ENCODE assay signal across 10 cellular contexts in genomic region chr6:170308761-170309160, GRCh38. TPM values are rescaled to one million over a fixed set of nuclear protein-coding genes. Genes with fewer than 3 reads are reported as not detected.
DNase-seq lines count a peak whose midpoint lies in the region; ATAC-seq and TF ChIP-seq lines count a peak whose summit lies in the region.
"Had no signal": no experiment of that assay in that cellular context is flagged by ENCODE, and none has a peak within 500 bp of the region (broad histone marks: within the 10 kb centered on the region; RNA-seq: fewer than 3 reads in every experiment).

No MANE protein-coding gene starts in this region.

- peak overlapping the region; percentile 21 for H3K4me3 ChIP-seq in CD4-positive, CD25-positive, alpha-beta regulatory T cell (ENCODE audit: low read depth, low read length)
- H3K4me3 ChIP-seq in DND-41 (ENCODE audit: low read depth in 1 of 2, low read length in 2 of 2): peak overlapping the region in 1 of 2 experiments; percentile 9; a peak in 1 of 4 replicates

- peaks cover 33 to 65% (median 51%) of the 10 kb centered on the region in 4 donors for H3K4me1 Mint-ChIP-seq in CD4-positive, CD25-positive, alpha-beta regulatory T cell
- peaks cover 63% of the 10 kb centered on the region for H3K4me1 Mint-ChIP-seq in activated naive CD8-positive, alpha-beta T cell (ENCODE audit: low read depth)
- H3K4me1 Mint-ChIP-seq in nephron: peaks cover 50% of the 10 kb centered on the region

- peaks cover 15% of the 10 kb centered on the region for H3K27me3 Mint-ChIP-seq in CD4-positive, CD25-positive, alpha-beta regulatory T cell
- H3K27me3 Mint-ChIP-seq in activated naive CD8-positive, alpha-beta T cell: no peaks in the 10 kb centered on the region
- H3K27me3 Mint-ChIP-seq in nephron (ENCODE audit: low read depth): no peaks in the 10 kb centered on the region

- H3K36me3 Mint-ChIP-seq in CD4-positive, CD25-positive, alpha-beta regulatory T cell: peaks cover 21% of the 10 kb centered on the region
- peaks cover 2% of the 10 kb centered on the region for H3K36me3 Mint-ChIP-seq in activated naive CD8-positive, alpha-beta T cell
- peaks cover 6% of the 10 kb centered on the region for H3K36me3 Mint-ChIP-seq in nephron (ENCODE audit: low read depth)

- H2AFZ ChIP-seq in DND-41 (ENCODE audit: low read depth, low read length): no peak overlapping the region

- DNase-seq in CD4-positive, CD25-positive, alpha-beta regulatory T cell: no peak
- DNase-seq in DND-41 (no peak), left lobe of liver (ENCODE audit: low spot score) (no peak), NCI-H526 treated with DMSO at 0.1 percent for 48 hours (lab: John Stamatoyannopoulos, UW) (no peak)
- DNase-seq: islet precursor cell, NCI-H2029 treated with DMSO at 0.1 percent for 48 hours, NCI-H82 had no signal

- TF ChIP-seq CTCF in DND-41 (IDR thresholded peaks at IDR 0.05; ENCODE audit: borderline replicate concordance, extremely low read depth, low read length, poor library complexity, severe bottlenecking) (no peak), nephron (IDR thresholded peaks at IDR 0.05; ENCODE audit: unreplicated experiment in 3 of 3) (no peak)

- H3K79me2 ChIP-seq in DND-41 (ENCODE audit: insufficient read depth, low read length): peaks cover 70% of the 10 kb centered on the region

- no peak for ATAC-seq in CD4-positive, CD25-positive, alpha-beta regulatory T cell (ENCODE audit: low read depth in 2 of 2)
- ATAC-seq in DND-41 (ENCODE audit: insufficient read depth, low read depth) (no peak), left lobe of liver (no peak), GM19397 (IDR thresholded peaks at IDR 0.05; ENCODE audit: unreplicated experiment) (no peak)

- peaks cover 0 to 2% (median 0%) of the 10 kb centered on the region in 7 donors for H3K9me3 Mint-ChIP-seq in CD4-positive, CD25-positive, alpha-beta regulatory T cell
- no peaks in the 10 kb centered on the region for H3K9me3 Mint-ChIP-seq in activated naive CD8-positive, alpha-beta T cell (ENCODE audit: low read depth)
- H3K9me3 Mint-ChIP-seq in nephron: peaks cover 4% of the 10 kb centered on the region

- peaks cover 9% of the 10 kb centered on the region for H3K36me3 ChIP-seq in CD4-positive, CD25-positive, alpha-beta regulatory T cell (ENCODE audit: control insufficient read depth, insufficient read depth, low read length)
- H3K36me3 ChIP-seq in DND-41 (ENCODE audit: insufficient read depth, low read length): peaks cover 9% of the 10 kb centered on the region; the same call in 1 of the 2 replicates

- H4K20me1 ChIP-seq in DND-41 (ENCODE audit: insufficient read depth, low read length): peaks cover 31% of the 10 kb centered on the region

- peaks cover 40% of the 10 kb centered on the region for H3K4me1 ChIP-seq in CD4-positive, CD25-positive, alpha-beta regulatory T cell (ENCODE audit: control insufficient read depth, insufficient read depth, low read length, poor library complexity, severe bottlenecking)
- H3K4me1 ChIP-seq in DND-41 (ENCODE audit: insufficient read depth, low read length): peaks cover 30% of the 10 kb centered on the region

- peak overlapping the region in 1 of 3 donors; percentile 66 for H3K27ac Mint-ChIP-seq in CD4-positive, CD25-positive, alpha-beta regulatory T cell
- H3K27ac Mint-ChIP-seq in activated naive CD8-positive, alpha-beta T cell: no peak overlapping the region
- H3K27ac Mint-ChIP-seq in nephron: peak overlapping the region in 1 of 3 experiments; percentile 44

- peaks cover 6% of the 10 kb centered on the region for H3K27me3 ChIP-seq in CD4-positive, CD25-positive, alpha-beta regulatory T cell (ENCODE audit: control insufficient read depth, insufficient read depth, low read length)
- no peaks in the 10 kb centered on the region for H3K27me3 ChIP-seq in DND-41 (ENCODE audit: insufficient read depth, low read length, poor library complexity)

- no peaks in the 10 kb centered on the region for H3K9me3 ChIP-seq in CD4-positive, CD25-positive, alpha-beta regulatory T cell (ENCODE audit: control insufficient read depth in 2 of 2, low read length in 2 of 2)
- no peaks in the 10 kb centered on the region for H3K9me3 ChIP-seq in DND-41 (ENCODE audit: insufficient read depth, low read length, severe bottlenecking)

- no peak overlapping the region for H3K27ac ChIP-seq in CD4-positive, CD25-positive, alpha-beta regulatory T cell (ENCODE audit: insufficient read depth, low read length, poor library complexity, severe bottlenecking)
- no peak overlapping the region for H3K27ac ChIP-seq in DND-41 (ENCODE audit: low read length)

- H3K4me2 ChIP-seq in DND-41 (ENCODE audit: insufficient read depth, low read length): peak overlapping the region; percentile 92

- peak overlapping the region; percentile 94; the same call in 1 of the 2 replicates for H3K9ac ChIP-seq in DND-41 (ENCODE audit: low read depth, low read length)

- peak overlapping the region; percentile 75 to 100 (median 96) for H3K4me3 Mint-ChIP-seq in CD4-positive, CD25-positive, alpha-beta regulatory T cell
- H3K4me3 Mint-ChIP-seq in activated naive CD8-positive, alpha-beta T cell: peak overlapping the region; percentile 94
- H3K4me3 Mint-ChIP-seq in nephron: peak overlapping the region; percentile 80 to 97 (median 92)

RNA-seq across cellular contexts. Expression of gene FAM120B, which starts 2.2 kb away (rescaled TPM):
- 35.0 TPM for total RNA-seq in CD4-positive, CD25-positive, alpha-beta regulatory T cell
- 10 to 100 TPM; 28.0 to 33.5 (median 30.6) TPM for polyA plus RNA-seq in CD4-positive, CD25-positive, alpha-beta regulatory T cell
- 11.6 TPM for total RNA-seq in left lobe of liver

RNA-seq across cellular contexts. Expression of gene DLL1, which starts 17.9 kb away (rescaled TPM):
- total RNA-seq in CD4-positive, CD25-positive, alpha-beta regulatory T cell: 1.1 TPM
- under 1 TPM in 2 of 4 donors, not detected in 2; 0.28 to 0.29 TPM for polyA plus RNA-seq in CD4-positive, CD25-positive, alpha-beta regulatory T cell
- 4.9 TPM for total RNA-seq in left lobe of liver
